In the genomic region with DNA sequence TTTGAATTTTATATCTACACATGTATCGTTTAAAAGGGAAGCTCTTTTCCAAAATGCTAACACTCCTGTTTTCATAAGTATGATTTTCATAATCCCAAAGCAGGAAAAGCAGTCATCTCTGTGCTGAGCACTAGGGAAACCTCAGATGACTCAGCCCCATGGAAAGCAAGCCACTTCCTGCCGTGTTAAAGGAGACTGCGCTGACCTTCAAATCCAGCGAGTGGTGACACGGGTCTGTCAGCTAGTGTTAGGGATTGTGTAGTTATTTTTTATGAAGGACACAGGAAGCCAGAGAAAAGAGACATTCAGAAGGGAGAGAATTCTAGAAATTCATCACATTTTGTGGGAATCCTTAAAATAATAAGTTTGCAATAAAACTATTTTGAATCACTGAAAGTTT, we compare ENCODE assay signal across 8 cellular contexts. TPM values are rescaled to one million over a fixed set of nuclear protein-coding genes. Genes with fewer than 3 reads are reported as not detected.
DNase-seq lines count a peak whose midpoint lies in the region; ATAC-seq and TF ChIP-seq lines count a peak whose summit lies in the region.

No MANE protein-coding gene starts in this region.

- ATAC-seq in lung (ENCODE audit: insufficient read depth, low FRiP score) (peak; percentile 48), GM21619 (IDR thresholded peaks at IDR 0.05; ENCODE audit: unreplicated experiment) (no peak), GM21737 (IDR thresholded peaks at IDR 0.05; ENCODE audit: unreplicated experiment) (no peak)

- POLR2A ChIA-PET in MCF 10A (lab: Yijun Ruan, JAX): interaction anchor here (0.6 to 16.9 kb wide), 25 partner anchors 10 to 1839 kb away, joined by 3 to 555 read pairs (median 4); a partner anchor contains a TSS

- H3K27me3 Mint-ChIP-seq in MCF 10A (ENCODE audit: insufficient read depth, unreplicated experiment): no peaks in the 10 kb centered on the region

- no peak overlapping the region for H3K4me3 ChIP-seq in lung

- 5 to 18% methylated on average over 5 of the region's 5 CpGs for WGBS in lung, 2 donors

- H3K4me1 ChIP-seq in lung (ENCODE audit: control insufficient read depth in 2 of 2, insufficient read depth in 2 of 2, low read length in 2 of 2): peaks cover 4 to 16% of the 10 kb centered on the region in 2 donors

- no peak for TF ChIP-seq CTCF in MCF 10A (IDR thresholded peaks at IDR 0.05; ENCODE audit: unreplicated experiment)
- no peak for TF ChIP-seq CTCF in lung (IDR thresholded peaks at IDR 0.05; ENCODE audit: control extremely low read depth, extremely low read depth)

- H3K27ac Mint-ChIP-seq in MCF 10A (ENCODE audit: low read depth, unreplicated experiment): peak overlapping the region; percentile 82

- peaks cover 4% of the 10 kb centered on the region for H3K36me3 Mint-ChIP-seq in MCF 10A (ENCODE audit: insufficient read depth, unreplicated experiment)

- no peaks in the 10 kb centered on the region for H3K36me3 ChIP-seq in lung (ENCODE audit: control insufficient read depth in 2 of 2, insufficient read depth in 2 of 2, low read length in 2 of 2)

- CTCF ChIA-PET in MCF 10A (lab: Yijun Ruan, JAX): interaction anchor here (0.6 to 6.3 kb wide), 13 partner anchors 10 to 804 kb away, joined by 3 to 66 read pairs (median 10); no protein-coding TSS in a partner anchor

- DNase-seq in EH (ENCODE audit: low read depth) (peak; percentile 94), MCF 10A (ENCODE audit: unreplicated experiment) (peak; percentile 89), lung (ENCODE audit: low spot score) (no peak), NCI-H1105 treated with DMSO at 0.1 percent for 48 hours (lab: John Stamatoyannopoulos, UW) (no peak)
- DNase-seq in NK-92 treated with Interleukin-12 subunit alpha and Interleukin-12 subunit beta, amount 100 ng/mL, for 24 hours (lab: John Stamatoyannopoulos, UW): peak; percentile 54
- DNase-seq in activated CD4-positive, CD25-positive, alpha-beta regulatory T cell treated with anti-CD3 and anti-CD28 coated beads, Interleukin-2, amount 50 U/mL, for 72 hours: no peak

- H3K27me3 ChIP-seq in lung (ENCODE audit: control insufficient read depth, insufficient read depth): no peaks in the 10 kb centered on the region

- peaks cover 65% of the 10 kb centered on the region for H3K4me1 Mint-ChIP-seq in MCF 10A (ENCODE audit: insufficient read depth, unreplicated experiment)

- peak overlapping the region in 1 of 2 donors; percentile 75 for H3K27ac ChIP-seq in lung (ENCODE audit: low read depth in 1 of 2, low read length in 1 of 2)

- H3K9me3 ChIP-seq in lung (ENCODE audit: control insufficient read depth in 2 of 2, insufficient read depth in 1 of 2, low read length in 1 of 2): no peaks in the 10 kb centered on the region

- intact Hi-C loops in MCF 10A (cut with micrococcal nuclease): loop anchor here (2.0 to 10.0 kb wide), 2 partner anchors 14 to 768 kb away; no protein-coding TSS in a partner anchor

- H3K4me3 Mint-ChIP-seq in MCF 10A (ENCODE audit: unreplicated experiment): no peak overlapping the region

- H3K9me3 Mint-ChIP-seq in MCF 10A (ENCODE audit: unreplicated experiment): no peaks in the 10 kb centered on the region

- no TSS peak for BruUV-seq in MCF 10A (replicated peaks; lab: Mats Ljungman, UMichigan)

RNA-seq across cellular contexts. Expression of a gene that starts 57.0 kb away (rescaled TPM):
- total RNA-seq in MCF 10A (2022): not detected in 2 replicates
- 100 to 1,000 TPM; 133 to 239 TPM for total RNA-seq in lung
- 100 to 1,000 TPM in 1 of 2 donors, 10 to 100 TPM in 1; 17.9 to 119 TPM for polyA plus RNA-seq in lung

Comparison
In these comparisons a context has a peak if more than half of its experiments do, and no peak if none do; other contexts are left out.
1. DNase-seq: peak in EH (single experiment), NK-92 treated with Interleukin-12 subunit alpha and Interleukin-12 subunit beta, amount 100 ng/mL, for 24 hours (single experiment) and MCF 10A (single experiment); none in lung (single experiment), activated CD4-positive, CD25-positive, alpha-beta regulatory T cell treated with anti-CD3 and anti-CD28 coated beads, Interleukin-2, amount 50 U/mL, for 72 hours (single experiment) and NCI-H1105 treated with DMSO at 0.1 percent for 48 hours (single experiment).
2. RNA of a gene that starts 57.0 kb away (total RNA-seq): 133 to 239 TPM in lung; not detected in MCF 10A; every median in the first group is over 100 times any median in the second.